In the genomic region with DNA sequence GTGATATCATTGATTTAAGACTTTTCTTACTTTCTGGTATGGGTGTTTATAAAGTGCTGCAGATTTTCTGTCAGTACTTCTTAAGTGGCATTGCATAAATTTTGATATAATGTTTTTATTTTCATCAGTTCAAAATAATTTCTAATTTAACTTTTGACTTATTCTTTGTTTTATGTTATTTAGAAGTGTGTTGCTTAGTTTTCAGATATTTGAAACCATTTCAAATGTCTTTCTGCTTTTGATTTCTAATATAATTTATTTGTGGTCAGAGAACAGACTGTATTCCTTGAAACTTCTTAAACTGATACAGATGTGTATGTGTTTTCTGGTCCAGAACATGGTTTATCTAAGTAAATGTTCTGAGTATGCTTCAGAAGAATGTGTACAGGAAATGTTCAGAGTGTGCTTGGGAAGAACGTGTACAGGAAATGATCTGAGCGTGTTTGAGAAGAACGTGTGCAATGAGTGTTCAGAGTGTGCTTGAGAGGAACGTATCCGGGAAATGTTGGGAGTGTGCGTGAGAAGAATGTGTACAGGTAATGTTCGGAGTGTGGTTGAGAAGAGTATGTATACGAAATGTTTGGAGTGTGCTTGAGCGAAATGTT, we compare ENCODE assay signal across 20 cellular contexts.
DNase-seq lines count a peak whose midpoint lies in the region; ATAC-seq and TF ChIP-seq lines count a peak whose summit lies in the region.
"Had no signal": no experiment of that assay in that cellular context is flagged by ENCODE, and none has a peak within 500 bp of the region (broad histone marks: within the 10 kb centered on the region; RNA-seq: fewer than 3 reads in every experiment).

No MANE protein-coding gene starts in this region.

- DNase-seq in GM03348 (ENCODE audit: low spot score) (peak; percentile 70), astrocyte of the spinal cord (ENCODE audit: low read depth, low spot score) (peak; percentile 76), fibroblast of the conjunctiva (ENCODE audit: low read depth) (peak; percentile 79), stromal cell of bone marrow (ENCODE audit: low read depth) (peak; percentile 23), DMS153 (lab: John Stamatoyannopoulos, UW) (no peak)
- DNase-seq: amniotic stem cell; CD4-positive, CD25-positive, alpha-beta regulatory T cell; hypothalamus; left cardiac atrium; mucosa of descending colon; NCI-H1436 treated with DMSO at 0.1 percent for 48 hours; NCI-H446; nucleus accumbens; sigmoid colon; testis had no signal

- in situ Hi-C loops in astrocyte of the spinal cord (cut with HindIII; ENCODE audit: low sequenced_read_pairs): no loop called here

- no peak overlapping the region for H3K4me3 ChIP-seq in astrocyte of the spinal cord (ENCODE audit: low read depth, low read length)
- H3K4me3 ChIP-seq: mucosa of descending colon, sigmoid colon, testis had no signal

- ATAC-seq in SK-N-SH treated with all-trans-retinoic acid at 6 μM for 48 hours (no peak), GM21723 (IDR thresholded peaks at IDR 0.05; ENCODE audit: unreplicated experiment) (no peak), GM18858 (IDR thresholded peaks at IDR 0.05; ENCODE audit: unreplicated experiment) (no peak)
- ATAC-seq: activated T-helper 17 cell treated with anti-CD3 and anti-CD28 coated beads, Interleukin-2, amount 50 U/mL, for 72 hours; left cardiac atrium; mucosa of descending colon; WTC11 had no signal

- no peak for TF ChIP-seq CTCF in astrocyte of the spinal cord (IDR thresholded peaks at IDR 0.05; ENCODE audit: low read depth, low read length)

TF ChIP-seq in SK-N-SH treated with all-trans-retinoic acid at 6 μM for 48 hours, 23 proteins besides CTCF, POLR2A, EP300 and RAD21:
- TF ChIP-seq RARB (CRISPR knock-in tag; IDR thresholded peaks at IDR 0.05) (no peak), CSDC2 (CRISPR knock-in tag; IDR thresholded peaks at IDR 0.05) (no peak), CSRNP3 (CRISPR knock-in tag; IDR thresholded peaks at IDR 0.05) (no peak)
